Comparison of ENCODE assay signal across 9 cellular contexts in genomic region chr7:100345288-100345672, GRCh38. TPM values are rescaled to one million over a fixed set of nuclear protein-coding genes. Genes with fewer than 3 reads are reported as not detected.
A peak's percentile ranks its signal among the peaks of the same experiment; 100 is the strongest.
DNase-seq lines count a peak whose midpoint lies in the region; ATAC-seq and TF ChIP-seq lines count a peak whose summit lies in the region.
"Not testable (repeated sequence)": the region's sequence is repeated elsewhere in the genome, so short reads cannot be mapped to it uniquely, and the experiment has no call there.
"Had no signal": no experiment of that assay in that cellular context is flagged by ENCODE, and none has a peak within 500 bp of the region (broad histone marks: within the 10 kb centered on the region; RNA-seq: fewer than 3 reads in every experiment).

No MANE protein-coding gene starts in this region.

- H3K4me1 ChIP-seq in psoas muscle = peaks cover 21% of the 10 kb centered on the region

- intact Hi-C loops in cardiac septum (cut with DNase I) (loop anchor here (10.0 kb wide), 1 partner anchor 210 kb away; no protein-coding TSS in a partner anchor), psoas muscle (cut with DNase I) (loop anchor here (10.0 kb wide), 3 partner anchors 70 to 130 kb away; partner anchors contain the start of gene PVRIG (in 1 of the 2))

- TF ChIP-seq CTCF in 22Rv1 (IDR thresholded peaks at IDR 0.05) = peak; percentile 52
- TF ChIP-seq CTCF in psoas muscle (IDR thresholded peaks at IDR 0.05) = peak; percentile 51

- peak overlapping the region; percentile 92 for H3K27ac Mint-ChIP-seq in T-helper 1 cell treated with Interleukin-12 subunit alpha and Interleukin-12 subunit beta and Interleukin-4 antibody, amounts not matched to agents 30 μg/mL and 1 μg/mL, for 36 hours
- H3K27ac Mint-ChIP-seq in activated naive CD8-positive, alpha-beta T cell = not testable (repeated sequence)

- H3K4me1 Mint-ChIP-seq in T-helper 1 cell treated with Interleukin-12 subunit alpha and Interleukin-12 subunit beta and Interleukin-4 antibody, amounts not matched to agents 30 μg/mL and 1 μg/mL, for 36 hours (ENCODE audit: low read depth) = peaks cover 27% of the 10 kb centered on the region
- H3K4me1 Mint-ChIP-seq in activated naive CD8-positive, alpha-beta T cell (ENCODE audit: low read depth) = peaks cover 37% of the 10 kb centered on the region

- peaks cover 0 to 78% of the 10 kb centered on the region in 2 donors for H3K36me3 ChIP-seq in psoas muscle (ENCODE audit: insufficient read depth in 1 of 2, low read depth in 1 of 2)

- not testable (repeated sequence) for H3K9me3 Mint-ChIP-seq in T-helper 1 cell treated with Interleukin-12 subunit alpha and Interleukin-12 subunit beta and Interleukin-4 antibody, amounts not matched to agents 30 μg/mL and 1 μg/mL, for 36 hours; activated naive CD8-positive, alpha-beta T cell (ENCODE audit: low read depth)

- peak overlapping the region; percentile 79 for H3K4me3 Mint-ChIP-seq in T-helper 1 cell treated with Interleukin-12 subunit alpha and Interleukin-12 subunit beta and Interleukin-4 antibody, amounts not matched to agents 30 μg/mL and 1 μg/mL, for 36 hours
- peak overlapping the region; percentile 80 for H3K4me3 Mint-ChIP-seq in activated naive CD8-positive, alpha-beta T cell

- not testable (repeated sequence) for H3K27me3 Mint-ChIP-seq in T-helper 1 cell treated with Interleukin-12 subunit alpha and Interleukin-12 subunit beta and Interleukin-4 antibody, amounts not matched to agents 30 μg/mL and 1 μg/mL, for 36 hours (ENCODE audit: low read depth); activated naive CD8-positive, alpha-beta T cell

- ATAC-seq in GM18508 (IDR thresholded peaks at IDR 0.05; ENCODE audit: insufficient read depth, unreplicated experiment) (peak; percentile 24), HG02852 (IDR thresholded peaks at IDR 0.05; ENCODE audit: unreplicated experiment) (peak; percentile 18), psoas muscle (peak; percentile 58 to 80 (median 71))

- not testable (repeated sequence) for H3K27ac ChIP-seq in 22Rv1
- H3K27ac ChIP-seq in psoas muscle = peak overlapping the region; percentile 83

- WGBS in psoas muscle, 3 donors = 0% methylated on average over 1 to 3 of the region's 5 CpGs

- H3K36me3 Mint-ChIP-seq in T-helper 1 cell treated with Interleukin-12 subunit alpha and Interleukin-12 subunit beta and Interleukin-4 antibody, amounts not matched to agents 30 μg/mL and 1 μg/mL, for 36 hours (ENCODE audit: low read depth) = peaks cover 41% of the 10 kb centered on the region
- H3K36me3 Mint-ChIP-seq in activated naive CD8-positive, alpha-beta T cell = not testable (repeated sequence)

- H3K27me3 ChIP-seq in psoas muscle (ENCODE audit: insufficient read depth in 3 of 3, low read length in 2 of 3) = not testable (repeated sequence)

- not testable (repeated sequence) for H3K4me3 ChIP-seq in psoas muscle

- DNase-seq in NCI-H1694 (lab: John Stamatoyannopoulos, UW) (peak; percentile 75), cardiac septum (ENCODE audit: low spot score) (peak; percentile 90), psoas muscle (peak; percentile 84 to 90)

- not testable (repeated sequence) for H3K9me3 ChIP-seq in psoas muscle

RNA-seq across cellular contexts. Expression of gene PILRB, which starts 12.6 kb away (rescaled TPM):
- total RNA-seq in cardiac septum = 11.6 TPM
- total RNA-seq in psoas muscle = 10 to 100 TPM; 11.3 to 19.2 (median 13.4) TPM
- 10 to 100 TPM; 11.2 to 17.9 (median 16.4) TPM for polyA plus RNA-seq in psoas muscle

RNA-seq across cellular contexts. Expression of gene PILRA, which starts 28.0 kb away (rescaled TPM):
- 2.3 TPM for total RNA-seq in cardiac septum
- total RNA-seq in psoas muscle = 1 to 10 TPM; 2.1 to 2.7 (median 2.3) TPM
- polyA plus RNA-seq in psoas muscle = 1 to 10 TPM in 2 of 3 donors, under 1 TPM in 1; 0.93 to 2.8 (median 1.6) TPM

RNA-seq across cellular contexts. Expression of gene SPDYE3, which starts 37.8 kb away (rescaled TPM):
- not detected for total RNA-seq in cardiac septum
- total RNA-seq in psoas muscle = not detected
- polyA plus RNA-seq in psoas muscle = under 1 TPM in 2 of 3 donors, not detected in 1; 0.09 to 0.19 TPM
- total RNA-seq: glomerular endothelial cell had no signal

Comparison
In these comparisons a context has a peak if more than half of its experiments do, and no peak if none do; other contexts are left out.
1. ATAC-seq: peak in every context shown above with its lines; median percentile 71 in psoas muscle; 24 in GM18508; 18 in HG02852.